Comparison of ENCODE assay signal across 8 cellular contexts in genomic region chr6:56955171-56956155, GRCh38. TPM values are rescaled to one million over a fixed set of nuclear protein-coding genes. Genes with fewer than 3 reads are reported as not detected.
DNase-seq lines count a peak whose midpoint lies in the region; ATAC-seq lines count a peak whose summit lies in the region.

No MANE protein-coding gene starts in this region.

- intact Hi-C loops in activated CD4-positive, alpha-beta T cell treated with anti-CD3 and anti-CD28 coated beads, Interleukin-2, amount 10 ng/mL, durations not matched to agents 24 days and 14 days (cut with micrococcal nuclease), result loop anchor here (1.0 to 5.0 kb wide), 7 partner anchors 53 to 361 kb away; partner anchors contain the start of genes BAG2, KIAA1586 and RAB23

- peaks cover 15% of the 10 kb centered on the region for H3K4me1 Mint-ChIP-seq in activated CD4-positive, alpha-beta T cell treated with anti-CD3 and anti-CD28 coated beads, Interleukin-2, amount 10 ng/mL, durations not matched to agents 24 days and 14 days

- H3K9me3 Mint-ChIP-seq in activated CD4-positive, alpha-beta T cell treated with anti-CD3 and anti-CD28 coated beads, Interleukin-2, amount 10 ng/mL, durations not matched to agents 24 days and 14 days, result no peaks in the 10 kb centered on the region

- peak overlapping the region; percentile 17 for H3K27ac Mint-ChIP-seq in activated CD4-positive, alpha-beta T cell treated with anti-CD3 and anti-CD28 coated beads, Interleukin-2, amount 10 ng/mL, durations not matched to agents 24 days and 14 days

- peak overlapping the region; percentile 86 for H3K4me3 Mint-ChIP-seq in activated CD4-positive, alpha-beta T cell treated with anti-CD3 and anti-CD28 coated beads, Interleukin-2, amount 10 ng/mL, durations not matched to agents 24 days and 14 days

- ATAC-seq in GM19023 (IDR thresholded peaks at IDR 0.05; ENCODE audit: unreplicated experiment) (peak; percentile 72), HG03175 (IDR thresholded peaks at IDR 0.05; ENCODE audit: unreplicated experiment) (peak; percentile 53)

- peaks cover 62% of the 10 kb centered on the region for H3K27me3 Mint-ChIP-seq in activated CD4-positive, alpha-beta T cell treated with anti-CD3 and anti-CD28 coated beads, Interleukin-2, amount 10 ng/mL, durations not matched to agents 24 days and 14 days

- peak in 13 of 14 donors; percentile 8 to 91 (median 77) for DNase-seq in C1 segment of cervical spinal cord (lab: John Stamatoyannopoulos, UW)
- peak; percentile 91 to 96 for DNase-seq in NCI-H446 (lab: John Stamatoyannopoulos, UW)
- DNase-seq in activated CD4-positive, alpha-beta T cell treated with anti-CD3 and anti-CD28 coated beads, Interleukin-2, amount 10 ng/mL, durations not matched to agents 24 days and 14 days, result peak; percentile 90
- DNase-seq in effector CD8-positive, alpha-beta T cell (lab: John Stamatoyannopoulos, UW), result peak; percentile 9
- peak; percentile 83 to 90 for DNase-seq in lung microvascular endothelial cell (ENCODE audit: low read depth in 2 of 2)
- peak; percentile 35 for DNase-seq in stimulated activated CD8-positive, alpha-beta memory T cell treated with anti-CD3 and anti-CD28 coated beads, Interleukin-12 subunit alpha, Interleukin-12 subunit beta, amount 100 ng/mL, for 24 hours (ENCODE audit: extremely low read depth)

- H3K36me3 Mint-ChIP-seq in activated CD4-positive, alpha-beta T cell treated with anti-CD3 and anti-CD28 coated beads, Interleukin-2, amount 10 ng/mL, durations not matched to agents 24 days and 14 days (ENCODE audit: low read depth), result no peaks in the 10 kb centered on the region

RNA-seq across cellular contexts. Expression of gene BEND6, which starts 0.6 kb away (rescaled TPM):
- not detected in 2 replicates for total RNA-seq in activated CD4-positive, alpha-beta T cell treated with anti-CD3 and anti-CD28 coated beads, Interleukin-2, amount 10 ng/mL, durations not matched to agents 24 days and 14 days
- 0.22 TPM in 1 of 2 replicates, not detected in the other for total RNA-seq in lung microvascular endothelial cell

Comparison
In these comparisons a context has a peak if more than half of its experiments do, and no peak if none do; other contexts are left out.
1. Peak in every context shown above with its lines: DNase-seq and ATAC-seq.
2. DNase-seq: peak in every context shown above with its lines; median percentile 94 in NCI-H446; 90 in activated CD4-positive, alpha-beta T cell treated with anti-CD3 and anti-CD28 coated beads, Interleukin-2, amount 10 ng/mL, durations not matched to agents 24 days and 14 days; 86 in lung microvascular endothelial cell; 77 in C1 segment of cervical spinal cord; 35 in stimulated activated CD8-positive, alpha-beta memory T cell treated with anti-CD3 and anti-CD28 coated beads, Interleukin-12 subunit alpha, Interleukin-12 subunit beta, amount 100 ng/mL, for 24 hours; 9 in effector CD8-positive, alpha-beta T cell.